20 cellular contexts compared by ENCODE assay signal in genomic region chr2:223500690-223501089, GRCh38.
DNase-seq lines count a peak whose midpoint lies in the region; FAIRE-seq lines count a peak whose summit lies in the region.
"Had no signal": no experiment of that assay in that cellular context is flagged by ENCODE, and none has a peak within 500 bp of the region (broad histone marks: within the 10 kb centered on the region; RNA-seq: fewer than 3 reads in every experiment).

No MANE protein-coding gene starts in this region.

- peak; percentile 90 for FAIRE-seq in islet of Langerhans (lab: Jason Lieb, UNC)
- FAIRE-seq: D721Med, G401.6, GM12891, HTR-8/SVneo, K562 had no signal

- DNase-seq in NCI-H82 (lab: John Stamatoyannopoulos, UW) (peak; percentile 50), NCI-H82 treated with DMSO at 0.1 percent for 48 hours (lab: John Stamatoyannopoulos, UW; ENCODE audit: unreplicated experiment) (no peak), NCI-H524 (lab: John Stamatoyannopoulos, UW) (peak; percentile 10 to 73), cortex of kidney (lab: John Stamatoyannopoulos, UW) (no peak), T-helper 1 cell (no peak), NCI-H1930 (lab: John Stamatoyannopoulos, UW) (no peak)
- DNase-seq: ACHN; BE2C; C1 segment of cervical spinal cord; Caco-2; CD4-positive, CD25-positive, alpha-beta regulatory T cell; CD8-positive, alpha-beta memory T cell; GM23248; IMR-90 had no signal

Comparison
In these comparisons a context has a peak if more than half of its experiments do, and no peak if none do; other contexts are left out.
1. DNase-seq: peak in NCI-H82 (single experiment) and NCI-H524 (2 of 2); none in NCI-H82 treated with DMSO at 0.1 percent for 48 hours (single experiment), cortex of kidney (single experiment), T-helper 1 cell (0 of 5) and NCI-H1930 (0 of 2).